ENCODE assay signal across 8 cellular contexts in genomic region chr2:190781604-190782198, GRCh38.
DNase-seq lines count a peak whose midpoint lies in the region; ATAC-seq, FAIRE-seq and TF ChIP-seq lines count a peak whose summit lies in the region.

No MANE protein-coding gene starts in this region.

- peak; percentile 85 for FAIRE-seq in TTC549 (lab: Jason Lieb, UNC)

- peak; percentile 68 for ATAC-seq in Right ventricle myocardium superior (ENCODE audit: poor library complexity)
- ATAC-seq in right lobe of liver = peak; percentile 88 to 95 (median 92)
- no peak for ATAC-seq in GM18861 (IDR thresholded peaks at IDR 0.05; ENCODE audit: unreplicated experiment)

- H3K9me3 ChIP-seq in right lobe of liver = no peaks in the 10 kb centered on the region

- intact Hi-C loops in Right ventricle myocardium superior (cut with DNase I) = loop anchor here (5.0 kb wide), 1 partner anchor 251 kb away; no protein-coding TSS in a partner anchor
- intact Hi-C loops in cardiac septum (cut with DNase I) = loop anchor here (5.0 to 10.0 kb wide), 2 partner anchors 251 to 397 kb away; no protein-coding TSS in a partner anchor
- intact Hi-C loops in right lobe of liver (cut with DNase I) = no loop called here

- DNase-seq in Right ventricle myocardium superior (no peak), cardiac septum (ENCODE audit: low spot score) (no peak), NCI-H2029 (lab: John Stamatoyannopoulos, UW) (peak; percentile 18), cerebellar cortex (ENCODE audit: low spot score) (peak; percentile 54), right lobe of liver (peak in 2 of 3 donors; percentile 24 to 56)
- peak; percentile 26 for DNase-seq in stimulated activated CD8-positive, alpha-beta memory T cell treated with anti-CD3 and anti-CD28 coated beads, Interleukin-7, amount 100 ng/mL, for 24 hours (ENCODE audit: low read depth)

- no peak overlapping the region for H3K4me3 ChIP-seq in right lobe of liver

- H3K27me3 ChIP-seq in right lobe of liver = no peaks in the 10 kb centered on the region

- H3K4me1 ChIP-seq in right lobe of liver = peaks cover 0 to 15% (median 2%) of the 10 kb centered on the region in 4 donors

- 27% methylated on average over 4 of the region's 4 CpGs for WGBS in right lobe of liver (ENCODE audit: insufficient coverage, low coverage, low lambda C conversion rate, missing lambda C conversion rate)

- TF ChIP-seq POLR2A in right lobe of liver (IDR thresholded peaks at IDR 0.05) = no peak

- no peaks in the 10 kb centered on the region for H3K36me3 ChIP-seq in right lobe of liver

- TF ChIP-seq CTCF in right lobe of liver (IDR thresholded peaks at IDR 0.05) = peak; percentile 47 to 73 (median 66)

- H3K27ac ChIP-seq in right lobe of liver = no peak overlapping the region

Comparison
In these comparisons a context has a peak if more than half of its experiments do, and no peak if none do; other contexts are left out.
1. DNase-seq: peak in NCI-H2029 (single experiment), cerebellar cortex (single experiment), right lobe of liver (2 of 3) and stimulated activated CD8-positive, alpha-beta memory T cell treated with anti-CD3 and anti-CD28 coated beads, Interleukin-7, amount 100 ng/mL, for 24 hours (single experiment); none in Right ventricle myocardium superior (single experiment) and cardiac septum (single experiment).
2. intact Hi-C loops: an anchor here in Right ventricle myocardium superior (5.0 kb wide) and cardiac septum (5.0 to 10.0 kb wide); none called in right lobe of liver.